Comparison of ENCODE assay signal across 6 cellular contexts in the genomic region with DNA sequence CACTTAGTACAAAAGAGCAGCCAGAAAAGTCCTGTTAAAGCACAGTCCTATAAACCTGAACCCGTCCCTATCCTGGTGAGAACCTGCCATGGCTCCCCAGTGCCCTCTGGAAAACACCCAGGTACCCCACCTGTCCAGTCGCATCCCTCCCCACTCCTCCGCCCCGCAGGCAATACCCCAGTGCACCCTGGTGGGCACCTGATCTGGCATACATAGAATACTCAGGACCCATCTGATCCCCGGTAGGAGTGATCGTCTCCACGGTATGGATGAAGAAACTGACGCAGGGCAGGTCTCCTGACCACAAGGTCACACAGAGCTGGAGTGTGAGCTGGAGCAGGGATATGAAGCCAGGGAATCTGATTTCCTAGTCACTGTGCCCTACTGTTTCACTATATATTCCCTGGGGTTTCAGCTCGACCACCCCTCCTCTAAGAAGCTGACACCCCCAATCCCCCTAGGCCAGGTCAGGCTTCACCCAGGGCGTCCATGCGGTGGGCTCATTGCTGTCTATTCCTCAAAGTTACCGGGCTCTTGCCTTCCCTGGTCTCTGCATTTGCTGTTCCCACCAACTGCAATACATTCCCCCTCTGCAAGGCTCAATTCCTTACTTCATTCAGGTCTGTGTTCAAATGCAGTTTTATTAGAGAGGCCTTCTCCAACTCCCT. TPM values are rescaled to one million over a fixed set of nuclear protein-coding genes. Genes with fewer than 3 reads are reported as not detected.
DNase-seq lines count a peak whose midpoint lies in the region; ATAC-seq lines count a peak whose summit lies in the region.

No MANE protein-coding gene starts in this region.

- POLR2A ChIA-PET in CD4-positive, alpha-beta memory T cell (lab: Charles Lee; ENCODE audit: partially characterized antibody) = interaction anchor here (1.0 to 4.0 kb wide), 15 partner anchors 9 to 883 kb away, joined by 3 to 60 read pairs (median 6); a partner anchor contains a TSS

- H3K4me3 Mint-ChIP-seq in CD4-positive, alpha-beta memory T cell = peak overlapping the region; percentile 92 to 99 (median 97)
- H3K4me3 Mint-ChIP-seq in activated T-helper 17 cell treated with anti-CD3 and anti-CD28 coated beads, Interleukin-2, amount 50 U/mL, for 72 hours = peak overlapping the region; percentile 84

- H3K9me3 Mint-ChIP-seq in CD4-positive, alpha-beta memory T cell = peaks cover 0 to 3% (median 0%) of the 10 kb centered on the region in 8 donors
- H3K9me3 Mint-ChIP-seq in activated T-helper 17 cell treated with anti-CD3 and anti-CD28 coated beads, Interleukin-2, amount 50 U/mL, for 72 hours = no peaks in the 10 kb centered on the region

- no peak for DNase-seq in CD4-positive, alpha-beta memory T cell
- DNase-seq in lung microvascular endothelial cell (ENCODE audit: low read depth in 2 of 2) (peak; percentile 11 to 18), NCI-H774 (lab: John Stamatoyannopoulos, UW) (no peak), SHP77 treated with DMSO at 0.1 percent for 48 hours (lab: John Stamatoyannopoulos, UW) (no peak)

- no peaks in the 10 kb centered on the region for H3K27me3 Mint-ChIP-seq in CD4-positive, alpha-beta memory T cell
- no peaks in the 10 kb centered on the region for H3K27me3 Mint-ChIP-seq in activated T-helper 17 cell treated with anti-CD3 and anti-CD28 coated beads, Interleukin-2, amount 50 U/mL, for 72 hours

- H3K27ac Mint-ChIP-seq in CD4-positive, alpha-beta memory T cell = peak overlapping the region; percentile 84 to 99 (median 98)
- peak overlapping the region; percentile 88 for H3K27ac Mint-ChIP-seq in activated T-helper 17 cell treated with anti-CD3 and anti-CD28 coated beads, Interleukin-2, amount 50 U/mL, for 72 hours

- H3K36me3 ChIP-seq in CD4-positive, alpha-beta memory T cell (ENCODE audit: insufficient read depth, low read length) = peaks cover 5% of the 10 kb centered on the region

- peaks cover 10 to 24% of the 10 kb centered on the region in 2 donors for H3K36me3 Mint-ChIP-seq in CD4-positive, alpha-beta memory T cell
- H3K36me3 Mint-ChIP-seq in activated T-helper 17 cell treated with anti-CD3 and anti-CD28 coated beads, Interleukin-2, amount 50 U/mL, for 72 hours (ENCODE audit: low read depth) = peaks cover 63% of the 10 kb centered on the region

- CTCF ChIA-PET in CD4-positive, alpha-beta memory T cell (lab: Charles Lee; ENCODE audit: partially characterized antibody) = interaction anchor here (1.1 to 5.1 kb wide), 6 partner anchors 11 to 251 kb away, joined by 3 to 48 read pairs (median 6); a partner anchor contains a TSS

- no peaks in the 10 kb centered on the region for H3K27me3 ChIP-seq in CD4-positive, alpha-beta memory T cell (ENCODE audit: insufficient read depth, low read length)

- peak overlapping the region; percentile 86 for H3K27ac ChIP-seq in CD4-positive, alpha-beta memory T cell (ENCODE audit: low read depth, low read length)

- H3K9me3 ChIP-seq in CD4-positive, alpha-beta memory T cell (ENCODE audit: control insufficient read depth in 1 of 2, low read length in 2 of 2) = no peaks in the 10 kb centered on the region

- H3K4me1 Mint-ChIP-seq in CD4-positive, alpha-beta memory T cell = peaks cover 32 to 59% (median 39%) of the 10 kb centered on the region in 4 donors
- peaks cover 22% of the 10 kb centered on the region for H3K4me1 Mint-ChIP-seq in activated T-helper 17 cell treated with anti-CD3 and anti-CD28 coated beads, Interleukin-2, amount 50 U/mL, for 72 hours

- intact Hi-C loops in CD4-positive, alpha-beta memory T cell (cut with micrococcal nuclease) = loop anchor here (1.0 to 5.0 kb wide), 7 partner anchors 12 to 277 kb away; a partner anchor contains a TSS

- peaks cover 38% of the 10 kb centered on the region for H3K4me1 ChIP-seq in CD4-positive, alpha-beta memory T cell (ENCODE audit: insufficient read depth, low read length)

- no peak for ATAC-seq in activated T-helper 17 cell treated with anti-CD3 and anti-CD28 coated beads, Interleukin-2, amount 50 U/mL, for 72 hours (replicated peaks)
- no peak for ATAC-seq in HG02798 (IDR thresholded peaks at IDR 0.05; ENCODE audit: poor library complexity, unreplicated experiment)

- H3K4me3 ChIP-seq in CD4-positive, alpha-beta memory T cell (ENCODE audit: low read length in 2 of 2) = peak overlapping the region; percentile 72 to 90

RNA-seq across cellular contexts. Expression of a gene that starts 12.6 kb away (rescaled TPM):
- 10 to 100 TPM; 33.1 to 37.3 TPM for total RNA-seq in CD4-positive, alpha-beta memory T cell
- 10 to 100 TPM in 1 of 2 donors, 1 to 10 TPM in 1; 3.7 to 17.2 TPM for polyA plus RNA-seq in CD4-positive, alpha-beta memory T cell
- total RNA-seq in activated T-helper 17 cell treated with anti-CD3 and anti-CD28 coated beads, Interleukin-2, amount 50 U/mL, for 72 hours = 10 to 100 TPM; 39.4 to 44.3 TPM
- total RNA-seq in lung microvascular endothelial cell = 3.5 and 4.4 TPM in 2 replicates

RNA-seq across cellular contexts. Expression of a gene that starts 15.1 kb away (rescaled TPM):
- not detected for total RNA-seq in CD4-positive, alpha-beta memory T cell
- polyA plus RNA-seq in CD4-positive, alpha-beta memory T cell = not detected
- total RNA-seq in activated T-helper 17 cell treated with anti-CD3 and anti-CD28 coated beads, Interleukin-2, amount 50 U/mL, for 72 hours = under 1 TPM in 1 of 2 donors, not detected in 1; 0.37 TPM
- not detected in 2 replicates for total RNA-seq in lung microvascular endothelial cell

RNA-seq across cellular contexts. Expression of a gene that starts 25.7 kb away (rescaled TPM):
- 10 to 100 TPM; 10.8 to 11.4 TPM for total RNA-seq in CD4-positive, alpha-beta memory T cell
- polyA plus RNA-seq in CD4-positive, alpha-beta memory T cell = 1 to 10 TPM in 1 of 2 donors, under 1 TPM in 1; 0.94 to 1.5 TPM
- 10 to 100 TPM; 13.6 to 15.5 TPM for total RNA-seq in activated T-helper 17 cell treated with anti-CD3 and anti-CD28 coated beads, Interleukin-2, amount 50 U/mL, for 72 hours
- total RNA-seq in lung microvascular endothelial cell = 5.9 and 7.7 TPM in 2 replicates

RNA-seq across cellular contexts. Expression of a gene that starts 26.4 kb away (rescaled TPM):
- total RNA-seq in CD4-positive, alpha-beta memory T cell = 100 to 1,000 TPM; 380 to 406 TPM
- polyA plus RNA-seq in CD4-positive, alpha-beta memory T cell = 1,000 to 10,000 TPM in 1 of 2 donors, 100 to 1,000 TPM in 1; 956 to 1,238 TPM
- 100 to 1,000 TPM; 544 to 752 TPM for total RNA-seq in activated T-helper 17 cell treated with anti-CD3 and anti-CD28 coated beads, Interleukin-2, amount 50 U/mL, for 72 hours
- 331 and 391 TPM in 2 replicates for total RNA-seq in lung microvascular endothelial cell

RNA-seq across cellular contexts. Expression of a gene that starts 50.1 kb away (rescaled TPM):
- 1 to 10 TPM; 6.1 to 6.4 TPM for total RNA-seq in CD4-positive, alpha-beta memory T cell
- polyA plus RNA-seq in CD4-positive, alpha-beta memory T cell = under 1 TPM in 1 of 2 donors, not detected in 1; 0.12 TPM
- 10 to 100 TPM in 1 of 2 donors, 1 to 10 TPM in 1; 7.5 to 32.3 TPM for total RNA-seq in activated T-helper 17 cell treated with anti-CD3 and anti-CD28 coated beads, Interleukin-2, amount 50 U/mL, for 72 hours
- under 0.01 TPM in 2 replicates for total RNA-seq in lung microvascular endothelial cell

Comparison
In these comparisons a context has a peak if more than half of its experiments do, and no peak if none do; other contexts are left out.
1. DNase-seq: peak in lung microvascular endothelial cell (2 of 2); none in CD4-positive, alpha-beta memory T cell (0 of 5), NCI-H774 (single experiment) and SHP77 treated with DMSO at 0.1 percent for 48 hours (single experiment).